ENCODE assay signal across 8 cellular contexts in genomic region chr15:85692873-85693272, GRCh38.
DNase-seq lines count a peak whose midpoint lies in the region; ATAC-seq, FAIRE-seq and TF ChIP-seq lines count a peak whose summit lies in the region.

No MANE protein-coding gene starts in this region.

- peak overlapping the region; percentile 96 for H3K27ac Mint-ChIP-seq in activated T-helper 17 cell treated with anti-CD3 and anti-CD28 coated beads, Interleukin-2, amount 50 U/mL, for 72 hours

- no peaks in the 10 kb centered on the region for H4K20me1 ChIP-seq in HepG2 (ENCODE audit: insufficient read depth, low read length)

- H3K4me1 Mint-ChIP-seq in activated T-helper 17 cell treated with anti-CD3 and anti-CD28 coated beads, Interleukin-2, amount 50 U/mL, for 72 hours = peaks cover 48% of the 10 kb centered on the region

- no peaks in the 10 kb centered on the region for H3K4me1 ChIP-seq in liver (ENCODE audit: control insufficient read depth in 4 of 4, insufficient read depth in 4 of 4, low read length in 3 of 4)
- H3K4me1 ChIP-seq in HepG2 (ENCODE audit: insufficient read depth, low read length) = no peaks in the 10 kb centered on the region
- H3K4me1 ChIP-seq in suprapubic skin = peaks cover 46% of the 10 kb centered on the region

- H3K4me2 ChIP-seq in HepG2 (ENCODE audit: low read depth, low read length) = no peak overlapping the region

- H3K27ac ChIP-seq in liver (ENCODE audit: low read depth in 1 of 2, low read length in 2 of 2) (peak overlapping the region; percentile 4 to 20), HepG2 (ENCODE audit: extremely low read length, insufficient read depth, low read length) (no peak overlapping the region), suprapubic skin (peak overlapping the region; percentile 2)

- CTCF ChIA-PET in HepG2 (lab: Yijun Ruan, JAX; ENCODE audit: low intra/inter-chr PET ratio, low total read pairs) = no interaction called here

- H3K9me3 Mint-ChIP-seq in activated T-helper 17 cell treated with anti-CD3 and anti-CD28 coated beads, Interleukin-2, amount 50 U/mL, for 72 hours = no peaks in the 10 kb centered on the region

- POLR2A ChIA-PET in HepG2 (lab: Yijun Ruan, JAX) = no interaction called here

- no peak overlapping the region for H3K4me3 ChIP-seq in liver (ENCODE audit: low read depth in 1 of 3, low read length in 3 of 3)
- H3K4me3 ChIP-seq in HepG2 (replicated peaks in 1 of 3; ENCODE audit: insufficient read depth in 1 of 3, low read depth in 2 of 3, low read length in 3 of 3) = no peak overlapping the region
- H3K4me3 ChIP-seq in suprapubic skin = no peak overlapping the region

- no peaks in the 10 kb centered on the region for H3K79me2 ChIP-seq in HepG2 (ENCODE audit: insufficient read depth, low read length)

- H3K27me3 ChIP-seq in liver (ENCODE audit: control insufficient read depth in 4 of 4, insufficient read depth in 4 of 4, low read length in 3 of 4) (no peaks in the 10 kb centered on the region), HepG2 (ENCODE audit: control insufficient read depth in 1 of 2, insufficient read depth in 2 of 2, low read length in 2 of 2) (no peaks in the 10 kb centered on the region), suprapubic skin (no peaks in the 10 kb centered on the region)

- TF ChIP-seq RAD21 in liver (IDR thresholded peaks at IDR 0.05) (no peak), HepG2 (CRISPR knock-in tag; IDR thresholded peaks at IDR 0.05) (no peak)

- peaks cover 5 to 31% (median 28%) of the 10 kb centered on the region in 4 donors for H3K36me3 ChIP-seq in liver (ENCODE audit: control insufficient read depth in 4 of 4, insufficient read depth in 3 of 4, low read depth in 1 of 4, low read length in 3 of 4)
- peaks cover 0 to 12% of the 10 kb centered on the region in 2 experiments; a peak in 4 of 5 replicates for H3K36me3 ChIP-seq in HepG2 (replicated peaks in 1 of 2; ENCODE audit: control insufficient read depth in 1 of 2, insufficient read depth in 2 of 2, low read length in 2 of 2)
- H3K36me3 ChIP-seq in suprapubic skin = peaks cover 52% of the 10 kb centered on the region

- no peak for TF ChIP-seq POLR2A in HepG2 (IDR thresholded peaks at IDR 0.05; ENCODE audit: insufficient read depth in 1 of 2, low read depth in 2 of 2, low read length in 2 of 2)
- no peak for TF ChIP-seq POLR2A in suprapubic skin (IDR thresholded peaks at IDR 0.05)

- ATAC-seq in HepG2 = no peak
- ATAC-seq in HG03159 (IDR thresholded peaks at IDR 0.05; ENCODE audit: unreplicated experiment) = peak; percentile 41
- peak; percentile 51 for ATAC-seq in activated T-helper 17 cell treated with anti-CD3 and anti-CD28 coated beads, Interleukin-2, amount 50 U/mL, for 72 hours (replicated peaks)

- TF ChIP-seq CTCF in liver (IDR thresholded peaks at IDR 0.05; ENCODE audit: low read depth, low read length, missing input control) (no peak), HepG2 (CRISPR knock-in tag; IDR thresholded peaks at IDR 0.05) (no peak), suprapubic skin (IDR thresholded peaks at IDR 0.05) (no peak)

- H3K9ac ChIP-seq in liver (ENCODE audit: low read depth in 1 of 2, low read length in 2 of 2) (no peak overlapping the region), HepG2 (ENCODE audit: insufficient read depth, low read depth, low read length) (no peak overlapping the region)

- H3K9me3 ChIP-seq in liver (ENCODE audit: control insufficient read depth in 4 of 4, low read length in 3 of 4) (no peaks in the 10 kb centered on the region), HepG2 (ENCODE audit: low read length) (no peaks in the 10 kb centered on the region), suprapubic skin (no peaks in the 10 kb centered on the region)

- H3K4me3 Mint-ChIP-seq in activated T-helper 17 cell treated with anti-CD3 and anti-CD28 coated beads, Interleukin-2, amount 50 U/mL, for 72 hours = peak overlapping the region; percentile 86

- no peaks in the 10 kb centered on the region for H3K27me3 Mint-ChIP-seq in activated T-helper 17 cell treated with anti-CD3 and anti-CD28 coated beads, Interleukin-2, amount 50 U/mL, for 72 hours

- WGBS in liver = 86% methylated on average over 5 of the region's 5 CpGs
- 95% methylated on average over 5 of the region's 5 CpGs for WGBS in HepG2 (ENCODE audit: low lambda C conversion rate)
- 82% methylated on average over 5 of the region's 5 CpGs for WGBS in suprapubic skin

- peaks cover 84% of the 10 kb centered on the region for H3K36me3 Mint-ChIP-seq in activated T-helper 17 cell treated with anti-CD3 and anti-CD28 coated beads, Interleukin-2, amount 50 U/mL, for 72 hours (ENCODE audit: low read depth)

- BruUV-seq in HepG2 (replicated peaks; lab: Mats Ljungman, UMichigan) = no TSS peak

- TF ChIP-seq EP300 in HepG2 (IDR thresholded peaks at IDR 0.05; ENCODE audit: low read depth in 2 of 2, low read length in 2 of 2) (no peak), HepG2 (CRISPR knock-in tag; IDR thresholded peaks at IDR 0.05; ENCODE audit: borderline replicate concordance) (no peak), suprapubic skin (IDR thresholded peaks at IDR 0.05) (no peak)

- no peak overlapping the region for H2AFZ ChIP-seq in HepG2 (ENCODE audit: low read length)

- intact Hi-C loops in HepG2 (cut with micrococcal nuclease; ENCODE audit: unreplicated experiment) = no loop called here

- in situ Hi-C loops in HepG2 (cut with HindIII; ENCODE audit: extremely low pct_ligation_motif_present, low pct_unique_long_range_greater_than_20kb) = no loop called here

- DNase-seq in HepG2 (ENCODE audit: low spot score) (no peak), suprapubic skin (ENCODE audit: low spot score in 2 of 2) (no peak), NCI-H1105 treated with DMSO at 0.1 percent for 48 hours (lab: John Stamatoyannopoulos, UW) (no peak), UCSD-AML1 (lab: John Stamatoyannopoulos, UW; ENCODE audit: unreplicated experiment) (no peak), NCI-H2029 (lab: John Stamatoyannopoulos, UW) (no peak)

- FAIRE-seq in HepG2 (lab: Jason Lieb, UNC) = no peak

TF ChIP-seq in liver, 16 proteins besides CTCF, POLR2A, EP300 and RAD21 (continues in another document):
- TF ChIP-seq FOXA1 (IDR thresholded peaks at IDR 0.05) (no peak), RXRA (IDR thresholded peaks at IDR 0.05) (no peak), HNF4A (conservative IDR thresholded peaks at IDR 0.05) (no peak), JUND (IDR thresholded peaks at IDR 0.05) (no peak), HNF4G (IDR thresholded peaks at IDR 0.05) (no peak), NR2F2 (IDR thresholded peaks at IDR 0.05) (no peak), ATF3 (IDR thresholded peaks at IDR 0.05) (no peak), YY1 (IDR thresholded peaks at IDR 0.05) (no peak), SP1 (IDR thresholded peaks at IDR 0.05) (no peak), EGR1 (IDR thresholded peaks at IDR 0.05; ENCODE audit: low read depth in 2 of 2) (no peak), FOXA2 (IDR thresholded peaks at IDR 0.05) (no peak)
- TF ChIP-seq, protein P1, sequence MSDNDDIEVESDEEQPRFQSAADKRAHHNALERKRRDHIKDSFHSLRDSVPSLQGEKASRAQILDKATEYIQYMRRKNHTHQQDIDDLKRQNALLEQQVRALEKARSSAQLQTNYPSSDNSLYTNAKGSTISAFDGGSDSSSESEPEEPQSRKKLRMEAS (IDR thresholded peaks at IDR 0.05) = no peak

TF ChIP-seq in HepG2, 621 proteins besides CTCF, POLR2A, EP300 and RAD21 (continues in another document):
- no peak for TF ChIP-seq ZKSCAN8 (CRISPR knock-in tag; IDR thresholded peaks at IDR 0.05; ENCODE audit: borderline replicate concordance)
- TF ChIP-seq SNRNP70 (IDR thresholded peaks at IDR 0.05; ENCODE audit: low read depth, low read length) = no peak
- TF ChIP-seq, protein P2, sequence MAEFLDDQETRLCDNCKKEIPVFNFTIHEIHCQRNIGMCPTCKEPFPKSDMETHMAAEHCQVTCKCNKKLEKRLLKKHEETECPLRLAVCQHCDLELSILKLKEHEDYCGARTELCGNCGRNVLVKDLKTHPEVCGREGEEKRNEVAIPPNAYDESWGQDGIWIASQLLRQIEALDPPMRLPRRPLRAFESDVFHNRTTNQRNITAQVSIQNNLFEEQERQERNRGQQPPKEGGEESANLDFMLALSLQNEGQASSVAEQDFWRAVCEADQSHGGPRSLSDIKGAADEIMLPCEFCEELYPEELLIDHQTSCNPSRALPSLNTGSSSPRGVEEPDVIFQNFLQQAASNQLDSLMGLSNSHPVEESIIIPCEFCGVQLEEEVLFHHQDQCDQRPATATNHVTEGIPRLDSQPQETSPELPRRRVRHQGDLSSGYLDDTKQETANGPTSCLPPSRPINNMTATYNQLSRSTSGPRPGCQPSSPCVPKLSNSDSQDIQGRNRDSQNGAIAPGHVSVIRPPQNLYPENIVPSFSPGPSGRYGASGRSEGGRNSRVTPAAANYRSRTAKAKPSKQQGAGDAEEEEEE (CRISPR knock-in tag; IDR thresholded peaks at IDR 0.05; ENCODE audit: borderline replicate concordance) = no peak
- no peak for TF ChIP-seq ZNF496 (CRISPR knock-in tag; IDR thresholded peaks at IDR 0.05; ENCODE audit: insufficient replicate concordance)
- no peak for TF ChIP-seq POLR2AphosphoS5 (IDR thresholded peaks at IDR 0.05; ENCODE audit: low read depth, low read length)
- TF ChIP-seq FOXM1 (CRISPR knock-in tag; IDR thresholded peaks at IDR 0.05) = no peak
- TF ChIP-seq HIVEP1 (CRISPR knock-in tag; IDR thresholded peaks at IDR 0.05) = no peak
- no peak for TF ChIP-seq DR1 (CRISPR knock-in tag; IDR thresholded peaks at IDR 0.05)
- TF ChIP-seq ZFP41 (CRISPR knock-in tag; IDR thresholded peaks at IDR 0.05; ENCODE audit: borderline replicate concordance) = no peak
- TF ChIP-seq SP1 (IDR thresholded peaks at IDR 0.05) = no peak
- no peak for TF ChIP-seq SP1 (CRISPR knock-in tag; IDR thresholded peaks at IDR 0.05)
- no peak for TF ChIP-seq MYC (CRISPR knock-in tag; IDR thresholded peaks at IDR 0.05; ENCODE audit: borderline replicate concordance)
- TF ChIP-seq HNF1B (CRISPR knock-in tag; IDR thresholded peaks at IDR 0.05) = no peak
- TF ChIP-seq TBX3 (IDR thresholded peaks at IDR 0.05; ENCODE audit: borderline replicate concordance) = no peak
- TF ChIP-seq ASH2L (IDR thresholded peaks at IDR 0.05; ENCODE audit: insufficient read length, low read depth, low read length) = no peak
- no peak for TF ChIP-seq ZNF747 (CRISPR knock-in tag; IDR thresholded peaks at IDR 0.05; ENCODE audit: borderline replicate concordance)
